19 cellular contexts compared by ENCODE assay signal in the genomic region with DNA sequence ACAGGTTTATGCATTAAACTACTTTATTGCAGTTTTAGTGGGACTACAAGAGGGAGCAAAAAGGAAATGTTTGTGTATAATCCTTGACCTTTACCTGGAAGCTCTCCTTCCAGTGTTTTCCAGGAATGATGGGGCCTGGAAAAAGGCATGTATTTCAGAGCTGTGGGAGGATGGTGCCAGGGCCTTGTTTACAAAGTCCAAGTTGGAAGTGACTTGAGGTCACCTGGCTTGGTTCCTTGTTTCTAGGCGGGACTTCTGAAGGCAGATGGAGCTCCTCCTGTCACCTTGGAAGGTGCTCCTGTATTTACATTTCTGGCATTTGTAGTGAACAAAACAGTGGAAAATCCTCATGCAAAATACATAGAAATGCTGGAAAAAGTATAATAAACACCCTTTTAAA.
"Had no signal": no experiment of that assay in that cellular context is flagged by ENCODE, and none has a peak within 500 bp of the region (broad histone marks: within the 10 kb centered on the region; RNA-seq: fewer than 3 reads in every experiment).

No MANE protein-coding gene starts in this region.

- H3K27me3 ChIP-seq: ascending aorta, breast epithelium, hepatocyte, spleen, thyroid gland had no signal

- H3K27ac ChIP-seq: ascending aorta, breast epithelium, epithelial cell of prostate, hepatocyte, spleen, thyroid gland had no signal

- H3K4me1 ChIP-seq: ascending aorta had no signal

- ATAC-seq: activated T-cell treated with anti-CD3 and anti-CD28 coated beads, Interleukin-2, amount 50 U/mL, for 72 hours; left cardiac atrium; sciatic nerve had no signal

- H3K36me3 ChIP-seq: ascending aorta, breast epithelium, spleen, thyroid gland had no signal

- H3K9me3 ChIP-seq: thyroid gland had no signal

- DNase-seq: activated CD4-positive, alpha-beta T cell treated with anti-CD3 and anti-CD28 coated beads, Interleukin-2, amount 50 U/mL, for 1 hour; activated CD4-positive, CD25-positive, alpha-beta regulatory T cell treated with anti-CD3 and anti-CD28 coated beads, Interleukin-2, amount 50 U/mL, for 72 hours; activated CD8-positive, alpha-beta memory T cell treated with anti-CD3 and anti-CD28 coated beads for 24 hours; activated effector memory CD4-positive, alpha-beta T cell treated with anti-CD3 and anti-CD28 coated beads, Interleukin-2, amount 50 U/mL, for 16 hours; activated naive CD4-positive, alpha-beta T cell treated with anti-CD3 and anti-CD28 coated beads, Interleukin-2, amount 50 U/mL, for 16 hours; activated T-cell treated with anti-CD3 and anti-CD28 coated beads, Interleukin-2, amount 50 U/mL, for 72 hours; dermis blood vessel endothelial cell; foreskin fibroblast; left cardiac atrium; naive B cell; spleen; stimulated activated naive CD4-positive, alpha-beta T cell; thyroid gland had no signal

- H3K4me3 ChIP-seq: ascending aorta, breast epithelium, hepatocyte, spleen, thyroid gland had no signal

- FAIRE-seq: urothelium cell line had no signal
